ENCODE assay signal across 8 cellular contexts in the genomic region with DNA sequence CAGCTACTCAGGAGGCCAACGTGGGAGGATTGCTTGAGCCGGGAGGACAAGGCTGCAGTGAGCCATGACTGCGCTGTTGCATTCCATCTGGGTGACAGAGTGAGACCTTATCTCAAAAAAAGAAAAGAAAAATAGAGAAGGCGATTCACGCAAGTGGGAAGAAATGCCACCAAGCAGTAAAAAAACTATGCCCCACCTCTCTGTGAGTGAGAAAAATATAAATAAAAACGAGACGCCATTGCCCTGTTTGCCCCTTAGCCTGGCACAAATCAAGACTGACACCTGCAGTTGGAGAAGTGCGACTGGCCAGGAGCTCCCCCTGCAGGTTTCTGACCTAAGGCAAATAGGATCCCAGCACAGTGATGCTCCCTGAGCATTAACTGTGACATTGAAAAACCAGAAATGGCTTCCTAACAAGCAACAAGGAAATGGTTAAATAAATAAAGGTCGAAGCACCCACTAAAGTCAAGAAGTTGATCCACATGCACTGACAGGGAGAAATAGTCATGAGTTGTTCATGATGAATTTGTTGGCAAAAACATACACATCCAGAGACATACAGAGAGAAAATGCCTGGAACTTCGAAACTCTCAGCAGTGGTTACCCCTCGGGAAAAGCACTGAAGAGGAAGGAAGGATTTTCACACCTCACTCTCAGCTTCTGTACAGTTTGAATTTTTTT. TPM values are rescaled to one million over a fixed set of nuclear protein-coding genes. Genes with fewer than 3 reads are reported as not detected.
DNase-seq lines count a peak whose midpoint lies in the region; ATAC-seq and TF ChIP-seq lines count a peak whose summit lies in the region.

No MANE protein-coding gene starts in this region.

- H3K79me2 ChIP-seq in mesendoderm (ENCODE audit: control insufficient read depth, insufficient read depth, low read length), result no peaks in the 10 kb centered on the region

- H3K36me3 Mint-ChIP-seq in activated CD4-positive, alpha-beta memory T cell treated with anti-CD3 and anti-CD28 coated beads for 36 hours, result no peaks in the 10 kb centered on the region
- H3K36me3 Mint-ChIP-seq in HFFc6 (ENCODE audit: low read depth), result peaks cover 13% of the 10 kb centered on the region; the same call in 1 of the 2 replicates

- H2AK5ac ChIP-seq in mesendoderm (ENCODE audit: low read length), result no peak overlapping the region

- H3K27me3 ChIP-seq in mesendoderm (ENCODE audit: insufficient read depth, low read length, poor library complexity), result no peaks in the 10 kb centered on the region

- no peaks in the 10 kb centered on the region for H3K4me1 ChIP-seq in mesendoderm (ENCODE audit: control insufficient read depth, low read depth, low read length)

- H3K4me3 Mint-ChIP-seq in activated CD4-positive, alpha-beta memory T cell treated with anti-CD3 and anti-CD28 coated beads for 36 hours, result no peak overlapping the region
- H3K4me3 Mint-ChIP-seq in HFFc6, result no peak overlapping the region

- peaks cover 5% of the 10 kb centered on the region for H3K27me3 Mint-ChIP-seq in activated CD4-positive, alpha-beta memory T cell treated with anti-CD3 and anti-CD28 coated beads for 36 hours
- H3K27me3 Mint-ChIP-seq in HFFc6 (ENCODE audit: insufficient read depth), result peaks cover 5% of the 10 kb centered on the region

- TF ChIP-seq CTCF in HFFc6 (IDR thresholded peaks at IDR 0.05), result no peak

- POLR2A ChIA-PET in activated CD4-positive, alpha-beta memory T cell treated with anti-CD3 and anti-CD28 coated beads for 36 hours (lab: Charles Lee), result no interaction called here

- intact Hi-C loops in activated CD4-positive, alpha-beta memory T cell treated with anti-CD3 and anti-CD28 coated beads for 36 hours (cut with micrococcal nuclease), result no loop called here

- H3K79me1 ChIP-seq in mesendoderm (ENCODE audit: low read length), result no peaks in the 10 kb centered on the region

- no peak overlapping the region for H3K18ac ChIP-seq in mesendoderm (ENCODE audit: low read length)

- no peak overlapping the region for H4K8ac ChIP-seq in mesendoderm (ENCODE audit: low read depth, low read length)

- H3K27ac ChIP-seq in mesendoderm (ENCODE audit: low read depth, low read length), result no peak overlapping the region

- no peaks in the 10 kb centered on the region for H3K4me1 Mint-ChIP-seq in activated CD4-positive, alpha-beta memory T cell treated with anti-CD3 and anti-CD28 coated beads for 36 hours (ENCODE audit: low read depth)
- H3K4me1 Mint-ChIP-seq in HFFc6 (ENCODE audit: low read depth), result no peaks in the 10 kb centered on the region

- CTCF ChIA-PET in activated CD4-positive, alpha-beta memory T cell treated with anti-CD3 and anti-CD28 coated beads for 36 hours (lab: Charles Lee), result interaction anchor here (1.1 to 1.5 kb wide), 2 partner anchors 21 to 23 kb away, joined by 3 read pairs; a partner anchor contains a TSS

- H3K9ac ChIP-seq in mesendoderm (ENCODE audit: low read length), result no peak overlapping the region

- no peak overlapping the region for H3K56ac ChIP-seq in mesendoderm (ENCODE audit: low read length)

- no peak overlapping the region for H2BK15ac ChIP-seq in mesendoderm (replicated peaks; ENCODE audit: low read depth)

- no peaks in the 10 kb centered on the region for H3K36me3 ChIP-seq in mesendoderm (ENCODE audit: control insufficient read depth, insufficient read depth, low read length)

- DNase-seq in NCI-H82 (lab: John Stamatoyannopoulos, UW) (peak; percentile 45), NCI-H82 treated with DMSO at 0.1 percent for 48 hours (lab: John Stamatoyannopoulos, UW; ENCODE audit: unreplicated experiment) (no peak), mesendoderm (peak; percentile 68), HFFc6 (no peak), KG1 (lab: John Stamatoyannopoulos, UW) (no peak)
- DNase-seq in Jurkat, Clone E6-1 (ENCODE audit: low read depth, low spot score), result peak; percentile 53
- DNase-seq in activated CD4-positive, alpha-beta memory T cell treated with anti-CD3 and anti-CD28 coated beads for 36 hours, result peak; percentile 33

- H2BK5ac ChIP-seq in mesendoderm (ENCODE audit: low read length), result no peak overlapping the region

- no CpG with 5 or more reads among the region's 11 CpGs for WGBS in mesendoderm (ENCODE audit: extremely low coverage, insufficient coverage, low lambda C conversion rate)

- H3K4ac ChIP-seq in mesendoderm (ENCODE audit: low read depth, low read length), result no peak overlapping the region

- no peak overlapping the region for H3K4me3 ChIP-seq in Jurkat, Clone E6-1 (ENCODE audit: low read length)
- H3K4me3 ChIP-seq in mesendoderm (ENCODE audit: low read length), result no peak overlapping the region

- no peak overlapping the region for H3K4me2 ChIP-seq in mesendoderm (ENCODE audit: low read length)

- no peaks in the 10 kb centered on the region for H3K9me3 Mint-ChIP-seq in activated CD4-positive, alpha-beta memory T cell treated with anti-CD3 and anti-CD28 coated beads for 36 hours
- peaks cover 47% of the 10 kb centered on the region for H3K9me3 Mint-ChIP-seq in HFFc6

- no peak overlapping the region for H4K5ac ChIP-seq in mesendoderm (ENCODE audit: low read length)

- H3K23ac ChIP-seq in mesendoderm (ENCODE audit: low read length), result no peak overlapping the region

- no peak overlapping the region for H3K27ac Mint-ChIP-seq in activated CD4-positive, alpha-beta memory T cell treated with anti-CD3 and anti-CD28 coated beads for 36 hours
- no peak overlapping the region for H3K27ac Mint-ChIP-seq in HFFc6

- H2BK120ac ChIP-seq in mesendoderm (ENCODE audit: low read depth, low read length), result no peak overlapping the region

- ATAC-seq in GM19467 (IDR thresholded peaks at IDR 0.05; ENCODE audit: unreplicated experiment), result no peak

RNA-seq across cellular contexts. Expression of a gene that starts 21.1 kb away (rescaled TPM):
- 9.7 TPM for polyA plus RNA-seq in Jurkat, Clone E6-1 (2012; ENCODE audit: insufficient read depth, insufficient read length)
- not detected for total RNA-seq in activated CD4-positive, alpha-beta memory T cell treated with anti-CD3 and anti-CD28 coated beads for 36 hours
- polyA plus RNA-seq in mesendoderm (2013, experiment 1 of 2), result 44.8 TPM
- 42.8 TPM for polyA plus RNA-seq in mesendoderm (2013, experiment 2 of 2)
- not detected for total RNA-seq in HFFc6 (2021; fragmentation: NEBNext Ultra II Directional; extraction: Animal tissue kit (Norgen Biotek cat#: 25700))

Comparison
In these comparisons a context has a peak if more than half of its experiments do, and no peak if none do; other contexts are left out.
1. DNase-seq: peak in NCI-H82 (single experiment), Jurkat, Clone E6-1 (single experiment), activated CD4-positive, alpha-beta memory T cell treated with anti-CD3 and anti-CD28 coated beads for 36 hours (single experiment) and mesendoderm (single experiment); none in NCI-H82 treated with DMSO at 0.1 percent for 48 hours (single experiment), HFFc6 (single experiment) and KG1 (single experiment).